In genomic region chr1:36088265-36088576, GRCh38 we compare ENCODE assay signal across 8 cellular contexts. TPM values are rescaled to one million over a fixed set of nuclear protein-coding genes. Genes with fewer than 3 reads are reported as not detected.
DNase-seq lines count a peak whose midpoint lies in the region; ATAC-seq and TF ChIP-seq lines count a peak whose summit lies in the region.

No MANE protein-coding gene starts in this region.

- no peaks in the 10 kb centered on the region for H3K9me3 ChIP-seq in PC-9 (ENCODE audit: insufficient read depth, low read depth)
- H3K9me3 ChIP-seq in gastrocnemius medialis: no peaks in the 10 kb centered on the region

- H4K20me1 ChIP-seq in PC-9 (ENCODE audit: insufficient read depth): peaks cover 9% of the 10 kb centered on the region; the same call in 1 of the 2 replicates

- H3F3A ChIP-seq in PC-9 (ENCODE audit: insufficient read depth, low read depth): peaks cover 6% of the 10 kb centered on the region; the same call in 1 of the 2 replicates

- POLR2A ChIA-PET in PC-9 (lab: Charles Lee; ENCODE audit: unreplicated experiment): no interaction called here

- H3K4me3 ChIP-seq in PC-9 (peak overlapping the region; percentile 97; the same call in 1 of the 2 replicates), fibroblast of mammary gland (ENCODE audit: control insufficient read depth, low read depth, low read length) (peak overlapping the region; percentile 51), gastrocnemius medialis (peak overlapping the region; percentile 75 to 98 (median 90))

- no TSS peak for BruUV-seq in PC-9 (replicated peaks; lab: Mats Ljungman, UMichigan)

- DNase-seq in PC-9 (no peak), fibroblast of mammary gland (ENCODE audit: low read depth) (no peak), gastrocnemius medialis (no peak), SW 1271 (lab: John Stamatoyannopoulos, UW) (no peak), GM20000 (ENCODE audit: low spot score) (no peak), NCI-H748 treated with DMSO at 0.1 percent for 48 hours (lab: John Stamatoyannopoulos, UW) (no peak)

- ATAC-seq in GM18907 (IDR thresholded peaks at IDR 0.05; ENCODE audit: unreplicated experiment): peak; percentile 10
- peak in 1 of 2 donors; percentile 3 for ATAC-seq in gastrocnemius medialis
- no peak for ATAC-seq in GM18498 (IDR thresholded peaks at IDR 0.05; ENCODE audit: unreplicated experiment)

- peaks cover 6% of the 10 kb centered on the region for H3K4me1 ChIP-seq in PC-9 (replicated peaks; ENCODE audit: insufficient read depth)
- H3K4me1 ChIP-seq in gastrocnemius medialis: peaks cover 14 to 34% of the 10 kb centered on the region in 2 donors

- intact Hi-C loops in PC-9 (cut with micrococcal nuclease; ENCODE audit: unreplicated experiment) (loop anchor here (1.0 kb wide), 2 partner anchors 157 to 205 kb away; partner anchors contain the start of genes AGO1 and AGO3), gastrocnemius medialis (cut with DNase I; ENCODE audit: low total_unique reads) (loop anchor here (1.0 to 2.0 kb wide), 2 partner anchors 157 to 376 kb away; partner anchors contain the start of genes AGO3 and MRPS15)

- peak overlapping the region; percentile 87; the same call in 1 of the 2 replicates for H2AFZ ChIP-seq in PC-9

- CTCF ChIA-PET in PC-9 (lab: Charles Lee): no interaction called here

- in situ Hi-C loops in gastrocnemius medialis (cut with MboI; ENCODE audit: low sequenced_read_pairs in 4 of 4): no loop called here

- H3K36me3 ChIP-seq in PC-9 (ENCODE audit: low read depth): peaks cover 11% of the 10 kb centered on the region; the same call in 1 of the 2 replicates
- H3K36me3 ChIP-seq in gastrocnemius medialis: peaks cover 0 to 24% of the 10 kb centered on the region in 2 donors

- H3K9me2 ChIP-seq in PC-9 (ENCODE audit: insufficient read depth): no peaks in the 10 kb centered on the region

- no peak overlapping the region for H3K27ac ChIP-seq in PC-9
- H3K27ac ChIP-seq in gastrocnemius medialis: peak overlapping the region; percentile 78 to 96 (median 89)

- H3K27me3 ChIP-seq in PC-9 (ENCODE audit: insufficient read depth, low read depth) (no peaks in the 10 kb centered on the region), gastrocnemius medialis (peaks cover 9 to 31% (median 28%) of the 10 kb centered on the region in 3 donors)

- TF ChIP-seq POLR2A in gastrocnemius medialis (IDR thresholded peaks at IDR 0.05): no peak

- H3K4me2 ChIP-seq in PC-9: peak overlapping the region; percentile 83

- H3K79me2 ChIP-seq in PC-9 (ENCODE audit: low read depth): peaks cover 27% of the 10 kb centered on the region

- TF ChIP-seq CTCF in PC-9 (conservative IDR thresholded peaks at IDR 0.05) (no peak), fibroblast of mammary gland (conservative IDR thresholded peaks at IDR 0.05; ENCODE audit: control insufficient read depth, insufficient read depth, low read depth, low read length) (no peak), gastrocnemius medialis (IDR thresholded peaks at IDR 0.05 in 4 of 5, conservative IDR thresholded peaks at IDR 0.05 in 1 of 5) (no peak), GM20000 (IDR thresholded peaks at IDR 0.05; ENCODE audit: extremely low read depth, missing control alignments) (no peak)

RNA-seq across cellular contexts. Expression of gene ADPRS, which starts 0.5 kb away (rescaled TPM):
- total RNA-seq in PC-9 (2021) (30.0 and 43.1 TPM in 2 replicates), gastrocnemius medialis (10 to 100 TPM; 46.7 to 67.3 (median 54.0) TPM)

RNA-seq across cellular contexts. Expression of gene TEKT2, which starts 4.3 kb away (rescaled TPM):
- total RNA-seq in PC-9 (2021): 1.1 TPM in 1 of 2 replicates, not detected in the other
- not detected for total RNA-seq in gastrocnemius medialis

RNA-seq across cellular contexts. Expression of gene COL8A2, which starts 36.8 kb away (rescaled TPM):
- total RNA-seq in PC-9 (2021) (0.20 and 0.28 TPM in 2 replicates), gastrocnemius medialis (1 to 10 TPM in 1 of 4 donors, under 1 TPM in 3; 0.61 to 1.6 (median 0.81) TPM)
